24 cellular contexts compared by ENCODE assay signal in genomic region chr15:91967935-91968605, GRCh38.
DNase-seq lines count a peak whose midpoint lies in the region; ATAC-seq and TF ChIP-seq lines count a peak whose summit lies in the region.
"Had no signal": no experiment of that assay in that cellular context is flagged by ENCODE, and none has a peak within 500 bp of the region (broad histone marks: within the 10 kb centered on the region; RNA-seq: fewer than 3 reads in every experiment).

No MANE protein-coding gene starts in this region.

- H3K27me3 Mint-ChIP-seq in activated CD4-positive, alpha-beta memory T cell treated with anti-CD3 and anti-CD28 coated beads for 36 hours, result no peaks in the 10 kb centered on the region
- H3K27me3 Mint-ChIP-seq: type B pancreatic cell had no signal

- no peak for TF ChIP-seq CTCF in RWPE1 (conservative IDR thresholded peaks at IDR 0.05; ENCODE audit: low read depth)
- TF ChIP-seq CTCF in epithelial cell of proximal tubule (conservative IDR thresholded peaks at IDR 0.05; ENCODE audit: low read depth, low read length), result no peak

- intact Hi-C loops in activated CD4-positive, alpha-beta memory T cell treated with anti-CD3 and anti-CD28 coated beads for 36 hours (cut with micrococcal nuclease), result no loop called here

- CTCF ChIA-PET in RWPE1 (lab: Yijun Ruan, JAX), result interaction anchor here (0.6 kb wide), 1 partner anchor 1178 kb away, joined by 14 read pairs; no protein-coding TSS in a partner anchor
- CTCF ChIA-PET in activated CD4-positive, alpha-beta memory T cell treated with anti-CD3 and anti-CD28 coated beads for 36 hours (lab: Charles Lee), result no interaction called here

- DNase-seq in DMS79 treated with DMSO at 0.1 percent for 48 hours (lab: John Stamatoyannopoulos, UW), result peak; percentile 16
- no peak for DNase-seq in DMS79 (lab: John Stamatoyannopoulos, UW)
- DNase-seq in RWPE1 (ENCODE audit: low spot score), result no peak
- DNase-seq in epithelial cell of proximal tubule (ENCODE audit: low read depth), result peak; percentile 60
- no peak for DNase-seq in substantia nigra (lab: John Stamatoyannopoulos, UW)
- DNase-seq in activated CD4-positive, alpha-beta memory T cell treated with anti-CD3 and anti-CD28 coated beads for 36 hours, result no peak
- no peak for DNase-seq in H4 (ENCODE audit: low spot score)
- DNase-seq: activated naive CD4-positive, alpha-beta T cell; activated T-cell treated with anti-CD3 and anti-CD28 coated beads for 4 hours; anterior cingulate cortex; DND-41; immature natural killer cell; KG1; naive B cell; NCI-H1092; NCI-H2081; NCI-H524; stimulated activated CD4-positive, alpha-beta T cell treated with anti-CD3 and anti-CD28 coated beads, Interleukin-1b, Interleukin-23, amount 100 ng/mL, for 48 hours; stimulated activated naive CD4-positive, alpha-beta T cell treated with Interleukin-2 at 50 U/mL for 16 hours had no signal

- peak overlapping the region; percentile 42 for H3K27ac ChIP-seq in RWPE1
- peak overlapping the region; percentile 84 for H3K27ac ChIP-seq in substantia nigra (ENCODE audit: low read depth, low read length, poor library complexity, severe bottlenecking)
- H3K27ac ChIP-seq: VCaP had no signal

- no peak overlapping the region for H3K4me3 Mint-ChIP-seq in activated CD4-positive, alpha-beta memory T cell treated with anti-CD3 and anti-CD28 coated beads for 36 hours
- H3K4me3 Mint-ChIP-seq: immature natural killer cell; memory B cell; T-helper 1 cell treated with Interleukin-12 subunit alpha and Interleukin-12 subunit beta and Interleukin-4 antibody, amounts not matched to agents 30 μg/mL and 1 μg/mL, for 36 hours; type B pancreatic cell had no signal

- H3K9me3 Mint-ChIP-seq in activated CD4-positive, alpha-beta memory T cell treated with anti-CD3 and anti-CD28 coated beads for 36 hours, result no peaks in the 10 kb centered on the region
- H3K9me3 Mint-ChIP-seq: immature natural killer cell; T-helper 1 cell treated with Interleukin-12 subunit alpha and Interleukin-12 subunit beta and Interleukin-4 antibody, amounts not matched to agents 30 μg/mL and 1 μg/mL, for 36 hours had no signal

- peak overlapping the region; percentile 24 for H3K4me3 ChIP-seq in epithelial cell of proximal tubule (ENCODE audit: low read depth, low read length)

- ATAC-seq in HG03378 (IDR thresholded peaks at IDR 0.05; ENCODE audit: unreplicated experiment), result no peak

- POLR2A ChIA-PET in RWPE1 (lab: Yijun Ruan, JAX; ENCODE audit: low non-redundant PET), result no interaction called here
- POLR2A ChIA-PET in activated CD4-positive, alpha-beta memory T cell treated with anti-CD3 and anti-CD28 coated beads for 36 hours (lab: Charles Lee), result no interaction called here

- no peaks in the 10 kb centered on the region for H3K36me3 Mint-ChIP-seq in activated CD4-positive, alpha-beta memory T cell treated with anti-CD3 and anti-CD28 coated beads for 36 hours
- H3K36me3 Mint-ChIP-seq: naive B cell had no signal

- H3K27ac Mint-ChIP-seq in activated CD4-positive, alpha-beta memory T cell treated with anti-CD3 and anti-CD28 coated beads for 36 hours, result no peak overlapping the region
- H3K27ac Mint-ChIP-seq: memory B cell; naive B cell; T-helper 1 cell treated with Interleukin-12 subunit alpha and Interleukin-12 subunit beta and Interleukin-4 antibody, amounts not matched to agents 30 μg/mL and 1 μg/mL, for 36 hours; type B pancreatic cell had no signal

- peaks cover 34% of the 10 kb centered on the region for H3K4me1 Mint-ChIP-seq in activated CD4-positive, alpha-beta memory T cell treated with anti-CD3 and anti-CD28 coated beads for 36 hours (ENCODE audit: low read depth)
- H3K4me1 Mint-ChIP-seq: memory B cell had no signal

Comparison
In these comparisons a context has a peak if more than half of its experiments do, and no peak if none do; other contexts are left out.
1. DNase-seq: peak in DMS79 treated with DMSO at 0.1 percent for 48 hours (single experiment) and epithelial cell of proximal tubule (single experiment); none in DMS79 (single experiment), RWPE1 (single experiment), substantia nigra (0 of 49), activated CD4-positive, alpha-beta memory T cell treated with anti-CD3 and anti-CD28 coated beads for 36 hours (single experiment) and H4 (single experiment).